In the genomic region with DNA sequence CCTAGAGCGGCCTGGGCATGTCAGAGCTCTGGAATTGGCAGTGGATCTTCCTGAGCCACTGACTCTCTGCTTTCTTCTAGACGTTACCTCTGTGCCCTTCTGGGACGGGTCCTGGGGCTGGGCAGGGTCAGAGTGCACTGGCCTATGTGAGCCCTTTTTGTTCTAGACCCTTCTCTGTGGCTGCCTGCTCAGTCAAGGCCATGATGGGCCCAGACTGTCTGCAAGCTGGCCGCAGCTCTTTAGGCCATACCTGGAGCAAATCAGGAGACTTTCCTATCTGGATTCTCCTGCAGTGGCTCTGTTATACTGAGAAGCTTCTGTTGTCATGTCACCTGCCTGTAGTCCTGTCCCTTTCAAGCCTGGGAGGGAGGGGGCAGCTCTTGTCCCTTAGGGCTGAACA, we compare ENCODE assay signal across 16 cellular contexts.
DNase-seq lines count a peak whose midpoint lies in the region; ATAC-seq lines count a peak whose summit lies in the region.
"Had no signal": no experiment of that assay in that cellular context is flagged by ENCODE, and none has a peak within 500 bp of the region (broad histone marks: within the 10 kb centered on the region; RNA-seq: fewer than 3 reads in every experiment).

No MANE protein-coding gene starts in this region.

- H3K27me3 Mint-ChIP-seq in activated CD4-positive, alpha-beta T cell treated with anti-CD3 and anti-CD28 coated beads, Interleukin-2, amount 10 ng/mL, durations not matched to agents 24 days and 14 days, result no peaks in the 10 kb centered on the region
- H3K27me3 Mint-ChIP-seq in T-helper 17 cell, result peaks cover 34% of the 10 kb centered on the region

- no peak overlapping the region for H3K27ac Mint-ChIP-seq in activated CD4-positive, alpha-beta T cell treated with anti-CD3 and anti-CD28 coated beads, Interleukin-2, amount 10 ng/mL, durations not matched to agents 24 days and 14 days
- H3K27ac Mint-ChIP-seq in T-helper 17 cell, result no peak overlapping the region

- ATAC-seq in T-helper 17 cell (no peak), GM21447 (IDR thresholded peaks at IDR 0.05; ENCODE audit: unreplicated experiment) (no peak)
- ATAC-seq: HCT116 had no signal

- H3K36me3 Mint-ChIP-seq in activated CD4-positive, alpha-beta T cell treated with anti-CD3 and anti-CD28 coated beads, Interleukin-2, amount 10 ng/mL, durations not matched to agents 24 days and 14 days (ENCODE audit: low read depth), result no peaks in the 10 kb centered on the region
- no peaks in the 10 kb centered on the region for H3K36me3 Mint-ChIP-seq in T-helper 17 cell (ENCODE audit: low read depth)
- H3K36me3 Mint-ChIP-seq: CD8-positive, alpha-beta memory T cell had no signal

- no peak overlapping the region for H3K4me3 Mint-ChIP-seq in activated CD4-positive, alpha-beta T cell treated with anti-CD3 and anti-CD28 coated beads, Interleukin-2, amount 10 ng/mL, durations not matched to agents 24 days and 14 days
- H3K4me3 Mint-ChIP-seq in T-helper 17 cell, result no peak overlapping the region
- H3K4me3 Mint-ChIP-seq: CD8-positive, alpha-beta memory T cell had no signal

- H3K4me1 Mint-ChIP-seq in activated CD4-positive, alpha-beta T cell treated with anti-CD3 and anti-CD28 coated beads, Interleukin-2, amount 10 ng/mL, durations not matched to agents 24 days and 14 days, result peaks cover 3% of the 10 kb centered on the region
- peaks cover 10% of the 10 kb centered on the region for H3K4me1 Mint-ChIP-seq in T-helper 17 cell
- H3K4me1 Mint-ChIP-seq: CD8-positive, alpha-beta memory T cell had no signal

- no peaks in the 10 kb centered on the region for H3K9me3 Mint-ChIP-seq in activated CD4-positive, alpha-beta T cell treated with anti-CD3 and anti-CD28 coated beads, Interleukin-2, amount 10 ng/mL, durations not matched to agents 24 days and 14 days
- H3K9me3 Mint-ChIP-seq: CD8-positive, alpha-beta memory T cell had no signal

- DNase-seq in activated CD8-positive, alpha-beta memory T cell treated with anti-CD3 and anti-CD28 coated beads for 24 hours, result peak; percentile 17
- no peak for DNase-seq in activated CD8-positive, alpha-beta memory T cell treated with anti-CD3 and anti-CD28 coated beads, Interleukin-2, amount 50 U/mL, for 48 hours
- DNase-seq in Daoy (ENCODE audit: low read depth), result peak; percentile 1
- DNase-seq in ecto neural progenitor cell (ENCODE audit: low spot score), result peak; percentile 36
- DNase-seq in mesenteric fat pad (ENCODE audit: low spot score), result peak; percentile 55
- no peak for DNase-seq in activated CD4-positive, alpha-beta T cell treated with anti-CD3 and anti-CD28 coated beads, Interleukin-2, amount 10 ng/mL, durations not matched to agents 24 days and 14 days
- DNase-seq in T-helper 17 cell, result no peak
- DNase-seq: 8988T; AML-193; Caco-2; CD8-positive, alpha-beta memory T cell; DND-41; GF-D8 had no signal

- H3K9me3 ChIP-seq in T-helper 17 cell (ENCODE audit: control insufficient read depth, low read length, poor library complexity, severe bottlenecking), result no peaks in the 10 kb centered on the region
- H3K9me3 ChIP-seq: BLaER1, Caco-2 had no signal

- intact Hi-C loops in activated CD4-positive, alpha-beta T cell treated with anti-CD3 and anti-CD28 coated beads, Interleukin-2, amount 10 ng/mL, durations not matched to agents 24 days and 14 days (cut with micrococcal nuclease), result no loop called here

Comparison
In these comparisons a context has a peak if more than half of its experiments do, and no peak if none do; other contexts are left out.
1. DNase-seq: peak in activated CD8-positive, alpha-beta memory T cell treated with anti-CD3 and anti-CD28 coated beads for 24 hours (single experiment), Daoy (single experiment), ecto neural progenitor cell (single experiment) and mesenteric fat pad (single experiment); none in activated CD8-positive, alpha-beta memory T cell treated with anti-CD3 and anti-CD28 coated beads, Interleukin-2, amount 50 U/mL, for 48 hours (single experiment), activated CD4-positive, alpha-beta T cell treated with anti-CD3 and anti-CD28 coated beads, Interleukin-2, amount 10 ng/mL, durations not matched to agents 24 days and 14 days (single experiment) and T-helper 17 cell (0 of 3).